16 cellular contexts compared by ENCODE assay signal in genomic region chr16:68408967-68409366, GRCh38. TPM values are rescaled to one million over a fixed set of nuclear protein-coding genes. Genes with fewer than 3 reads are reported as not detected.
"Had no signal": no experiment of that assay in that cellular context is flagged by ENCODE, and none has a peak within 500 bp of the region (broad histone marks: within the 10 kb centered on the region; RNA-seq: fewer than 3 reads in every experiment).

No MANE protein-coding gene starts in this region.

- H3K36me3 ChIP-seq: ascending aorta, gastroesophageal sphincter, heart right ventricle had no signal

- H3K27me3 ChIP-seq: ascending aorta had no signal

- DNase-seq: activated CD4-positive, alpha-beta T cell treated with anti-CD3 and anti-CD28 coated beads, Interleukin-2, amount 10 ng/mL, durations not matched to agents 7 days and 5 days; activated CD8-positive, alpha-beta T cell treated with anti-CD3 and anti-CD28 coated beads, Interleukin-2, amount 10 ng/mL, durations not matched to agents 7 days and 5 days; activated naive CD4-positive, alpha-beta T cell treated with anti-CD3 and anti-CD28 coated beads, Interleukin-2, amount 10 ng/mL, durations not matched to agents 7 days and 5 days; activated naive CD8-positive, alpha-beta T cell treated with anti-CD3 and anti-CD28 coated beads, Interleukin-2, amount 50 U/mL, for 24 hours; activated T-cell treated with anti-CD3 and anti-CD28 coated beads, Interleukin-2, amount 50 U/mL, for 24 hours; effector CD8-positive, alpha-beta T cell; heart right ventricle; left colon; midbrain; occipital lobe; retina; stimulated activated naive CD4-positive, alpha-beta T cell had no signal

- ATAC-seq: activated CD4-positive, CD25-positive, alpha-beta regulatory T cell treated with anti-CD3 and anti-CD28 coated beads, Interleukin-2, amount 50 U/mL, for 24 hours; activated CD8-positive, alpha-beta T cell treated with anti-CD3 and anti-CD28 coated beads, Interleukin-2, amount 10 ng/mL, durations not matched to agents 7 days and 5 days; activated naive CD8-positive, alpha-beta T cell treated with anti-CD3 and anti-CD28 coated beads, Interleukin-2, amount 50 U/mL, for 24 hours; esophagus mucosa; gastroesophageal sphincter; heart right ventricle; left colon had no signal

- H3K9me3 ChIP-seq: ascending aorta, gastroesophageal sphincter, heart right ventricle had no signal

- H3K4me1 ChIP-seq: ascending aorta, heart right ventricle had no signal

- H3K27ac ChIP-seq: ascending aorta, gastroesophageal sphincter, heart right ventricle had no signal

- H3K4me3 ChIP-seq: ascending aorta, gastroesophageal sphincter, heart right ventricle had no signal

RNA-seq across cellular contexts. Expression of gene SMPD3, which starts 39.3 kb away (rescaled TPM):
- total RNA-seq: ascending aorta had no signal
